In the genomic region with DNA sequence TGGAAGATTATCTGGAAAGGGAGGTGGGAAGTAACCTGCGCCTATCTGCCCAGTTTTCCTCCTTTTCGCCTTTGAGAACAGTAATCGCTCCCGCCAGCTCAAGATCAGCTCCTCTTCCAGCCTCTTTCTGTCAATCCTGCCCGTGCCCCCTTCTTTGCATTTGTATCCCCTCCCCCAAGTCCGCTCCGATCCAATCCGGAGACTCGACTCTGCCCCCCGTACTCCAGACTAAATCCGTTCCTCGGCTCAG, we compare ENCODE assay signal across 9 cellular contexts. TPM values are rescaled to one million over a fixed set of nuclear protein-coding genes. Genes with fewer than 3 reads are reported as not detected.
DNase-seq lines count a peak whose midpoint lies in the region; ATAC-seq, FAIRE-seq and TF ChIP-seq lines count a peak whose summit lies in the region.
"Had no signal": no experiment of that assay in that cellular context is flagged by ENCODE, and none has a peak within 500 bp of the region (broad histone marks: within the 10 kb centered on the region; RNA-seq: fewer than 3 reads in every experiment).

No MANE protein-coding gene starts in this region.

- intact Hi-C loops in activated CD4-positive, alpha-beta T cell treated with anti-CD3 and anti-CD28 coated beads, Interleukin-2, amount 10 ng/mL, durations not matched to agents 24 days and 14 days (cut with micrococcal nuclease) = loop anchor here (1.0 to 10.0 kb wide), 7 partner anchors 21 to 577 kb away; a partner anchor contains a TSS

- no peaks in the 10 kb centered on the region for H3K27me3 Mint-ChIP-seq in activated CD4-positive, alpha-beta T cell treated with anti-CD3 and anti-CD28 coated beads, Interleukin-2, amount 10 ng/mL, durations not matched to agents 24 days and 14 days
- no peaks in the 10 kb centered on the region for H3K27me3 Mint-ChIP-seq in activated naive CD8-positive, alpha-beta T cell

- no peaks in the 10 kb centered on the region for H3K79me2 ChIP-seq in keratinocyte (ENCODE audit: control insufficient read depth, insufficient read depth, low read length)

- H3K27ac ChIP-seq in keratinocyte (ENCODE audit: control insufficient read depth, insufficient read depth, low read length) (peak overlapping the region; percentile 98), suprapubic skin (peak overlapping the region; percentile 93)

- TF ChIP-seq EP300 in suprapubic skin (IDR thresholded peaks at IDR 0.05) = no peak

- H2AFZ ChIP-seq in keratinocyte (ENCODE audit: control insufficient read depth, low read length) = peak overlapping the region; percentile 90

- ATAC-seq in GM19023 (IDR thresholded peaks at IDR 0.05; ENCODE audit: unreplicated experiment) (no peak), HG02852 (IDR thresholded peaks at IDR 0.05; ENCODE audit: unreplicated experiment) (no peak), GM19455 (IDR thresholded peaks at IDR 0.05; ENCODE audit: unreplicated experiment) (no peak)

- no peak for TF ChIP-seq POLR2A in suprapubic skin (IDR thresholded peaks at IDR 0.05)

- H4K20me1 ChIP-seq in keratinocyte (ENCODE audit: control insufficient read depth, extremely low read depth, insufficient read depth, low read length) = no peaks in the 10 kb centered on the region

- H3K4me1 Mint-ChIP-seq in activated CD4-positive, alpha-beta T cell treated with anti-CD3 and anti-CD28 coated beads, Interleukin-2, amount 10 ng/mL, durations not matched to agents 24 days and 14 days = peaks cover 53% of the 10 kb centered on the region
- H3K4me1 Mint-ChIP-seq in activated naive CD8-positive, alpha-beta T cell (ENCODE audit: low read depth) = peaks cover 43% of the 10 kb centered on the region

- TF ChIP-seq CTCF in keratinocyte (optimal IDR thresholded peaks at IDR 0.05 in 1 of 3, IDR thresholded peaks at IDR 0.05 in 1 of 3, conservative IDR thresholded peaks at IDR 0.05 in 1 of 3; ENCODE audit: extremely low read depth in 1 of 3, insufficient read depth in 2 of 3, low read length in 3 of 3) = no peak
- no peak for TF ChIP-seq CTCF in suprapubic skin (IDR thresholded peaks at IDR 0.05)

- DNase-seq in activated CD4-positive, alpha-beta T cell treated with anti-CD3 and anti-CD28 coated beads, Interleukin-2, amount 10 ng/mL, durations not matched to agents 24 days and 14 days = no peak
- DNase-seq in activated CD4-positive, alpha-beta T cell treated with anti-CD3 and anti-CD28 coated beads, Interleukin-2, amount 50 U/mL, for 1 hour = no peak
- DNase-seq in keratinocyte (ENCODE audit: low read depth, low spot score) (no peak), suprapubic skin (ENCODE audit: low spot score in 2 of 2) (no peak)

- WGBS in suprapubic skin = 1% methylated on average over 12 of the region's 12 CpGs

- H3K27ac Mint-ChIP-seq in activated CD4-positive, alpha-beta T cell treated with anti-CD3 and anti-CD28 coated beads, Interleukin-2, amount 10 ng/mL, durations not matched to agents 24 days and 14 days = peak overlapping the region; percentile 96
- peak overlapping the region; percentile 96 for H3K27ac Mint-ChIP-seq in activated naive CD8-positive, alpha-beta T cell

- H3K27me3 ChIP-seq in keratinocyte (ENCODE audit: control insufficient read depth, extremely low read depth, insufficient read depth, low read length) (no peaks in the 10 kb centered on the region), suprapubic skin (no peaks in the 10 kb centered on the region)

- H3K4me2 ChIP-seq in keratinocyte (ENCODE audit: control insufficient read depth, extremely low read depth, insufficient read depth, low read depth, low read length) = peak overlapping the region; percentile 100

- H3K9me1 ChIP-seq in keratinocyte (ENCODE audit: control insufficient read depth, extremely low read depth, insufficient read depth, low read length) = no peaks in the 10 kb centered on the region

- no peaks in the 10 kb centered on the region for H3K9me3 ChIP-seq in keratinocyte (ENCODE audit: control insufficient read depth, low read depth, low read length)
- no peaks in the 10 kb centered on the region for H3K9me3 ChIP-seq in suprapubic skin

- FAIRE-seq in keratinocyte (lab: Jason Lieb, UNC) = peak; percentile 56

- H3K4me1 ChIP-seq in keratinocyte (ENCODE audit: control insufficient read depth, extremely low read depth, insufficient read depth, low read length) (peaks cover 26% of the 10 kb centered on the region), suprapubic skin (peaks cover 18% of the 10 kb centered on the region)

- H3K9me3 Mint-ChIP-seq in activated CD4-positive, alpha-beta T cell treated with anti-CD3 and anti-CD28 coated beads, Interleukin-2, amount 10 ng/mL, durations not matched to agents 24 days and 14 days = no peaks in the 10 kb centered on the region
- no peaks in the 10 kb centered on the region for H3K9me3 Mint-ChIP-seq in activated naive CD8-positive, alpha-beta T cell (ENCODE audit: low read depth)

- H3K9ac ChIP-seq in keratinocyte (ENCODE audit: control insufficient read depth, extremely low read depth, insufficient read depth, low read length) = peak overlapping the region; percentile 93

- H3K4me3 ChIP-seq in keratinocyte (ENCODE audit: control insufficient read depth in 2 of 3, extremely low read depth in 1 of 3, insufficient read depth in 2 of 3, low read depth in 1 of 3, low read length in 3 of 3) (peak overlapping the region; percentile 70 to 96 (median 81)), suprapubic skin (peak overlapping the region; percentile 62)

- dilution Hi-C loops in keratinocyte (cut with MboI; ENCODE audit: extremely low pct_ligation_motif_present, low sequenced_read_pairs) = no loop called here

- peak overlapping the region; percentile 94 for H3K4me3 Mint-ChIP-seq in activated CD4-positive, alpha-beta T cell treated with anti-CD3 and anti-CD28 coated beads, Interleukin-2, amount 10 ng/mL, durations not matched to agents 24 days and 14 days
- peak overlapping the region; percentile 95 for H3K4me3 Mint-ChIP-seq in activated naive CD8-positive, alpha-beta T cell

- H3K36me3 ChIP-seq in keratinocyte (ENCODE audit: control insufficient read depth in 2 of 2, extremely low read depth in 1 of 2, insufficient read depth in 2 of 2, low read length in 2 of 2) (no peaks in the 10 kb centered on the region), suprapubic skin (no peaks in the 10 kb centered on the region)

- H3K36me3 Mint-ChIP-seq in activated CD4-positive, alpha-beta T cell treated with anti-CD3 and anti-CD28 coated beads, Interleukin-2, amount 10 ng/mL, durations not matched to agents 24 days and 14 days (ENCODE audit: low read depth) = peaks cover 12% of the 10 kb centered on the region
- peaks cover 7% of the 10 kb centered on the region for H3K36me3 Mint-ChIP-seq in activated naive CD8-positive, alpha-beta T cell

RNA-seq across cellular contexts. Expression of a gene that starts 0.3 kb away (rescaled TPM):
- 36.3 and 41.0 TPM in 2 replicates for total RNA-seq in activated CD4-positive, alpha-beta T cell treated with anti-CD3 and anti-CD28 coated beads, Interleukin-2, amount 10 ng/mL, durations not matched to agents 24 days and 14 days
- 13.2 to 17.1 TPM (median 15.0 TPM) in 3 replicates for polyA plus RNA-seq in keratinocyte
- polyA plus RNA-seq in keratinocyte (2011; ENCODE audit: low read depth) = 3.4 TPM
- polyA plus RNA-seq in keratinocyte (2011; cell fraction: cytosol; rRNA removed) = 7.1 and 14.2 TPM in 2 replicates
- 21.7 and 25.9 TPM in 2 replicates for polyA plus RNA-seq in keratinocyte (2011; cell fraction: nucleus; rRNA removed)
- polyA plus RNA-seq in keratinocyte (2012; ENCODE audit: low replicate concordance) = 15.7 and 20.3 TPM in 2 replicates
- polyA minus RNA-seq in keratinocyte = 7.4 to 21.5 TPM (median 7.7 TPM) in 3 replicates
- polyA minus RNA-seq in keratinocyte (2011; cell fraction: cytosol; rRNA and poly(A)+ RNA removed) = 11.7 TPM
- polyA minus RNA-seq in keratinocyte (2011; cell fraction: nucleus; rRNA and poly(A)+ RNA removed) = 1.9 and 2.9 TPM in 2 replicates
- total RNA-seq in suprapubic skin = 10 to 100 TPM; 12.4 to 20.7 (median 17.0) TPM

RNA-seq across cellular contexts. Expression of a gene that starts 2.4 kb away (rescaled TPM):
- total RNA-seq in activated CD4-positive, alpha-beta T cell treated with anti-CD3 and anti-CD28 coated beads, Interleukin-2, amount 10 ng/mL, durations not matched to agents 24 days and 14 days = 0.56 TPM in 1 of 2 replicates, not detected in the other
- 3.4 to 7.4 TPM (median 5.5 TPM) in 3 replicates for polyA plus RNA-seq in keratinocyte
- polyA plus RNA-seq in keratinocyte (2011; ENCODE audit: low read depth) = not detected
- polyA plus RNA-seq in keratinocyte (2011; cell fraction: cytosol; rRNA removed) = 2.2 and 6.2 TPM in 2 replicates
- 0.76 and 3.1 TPM in 2 replicates for polyA plus RNA-seq in keratinocyte (2011; cell fraction: nucleus; rRNA removed)
- 2.2 and 15.4 TPM in 2 replicates for polyA plus RNA-seq in keratinocyte (2012; ENCODE audit: low replicate concordance)
- 2.4 to 8.9 TPM (median 5.7 TPM) in 3 replicates for polyA minus RNA-seq in keratinocyte
- polyA minus RNA-seq in keratinocyte (2011; cell fraction: cytosol; rRNA and poly(A)+ RNA removed) = not detected
- polyA minus RNA-seq in keratinocyte (2011; cell fraction: nucleus; rRNA and poly(A)+ RNA removed) = 3.2 TPM in 1 of 2 replicates, not detected in the other
- 10 to 100 TPM in 2 of 4 donors, 1 to 10 TPM in 2; 4.8 to 15.1 (median 9.9) TPM for total RNA-seq in suprapubic skin
- total RNA-seq: lung microvascular endothelial cell had no signal

RNA-seq across cellular contexts. Expression of a gene that starts 21.3 kb away (rescaled TPM):
- 88.9 and 94.4 TPM in 2 replicates for total RNA-seq in activated CD4-positive, alpha-beta T cell treated with anti-CD3 and anti-CD28 coated beads, Interleukin-2, amount 10 ng/mL, durations not matched to agents 24 days and 14 days
- 31.6 to 57.0 TPM (median 41.0 TPM) in 3 replicates for polyA plus RNA-seq in keratinocyte
- polyA plus RNA-seq in keratinocyte (2011; ENCODE audit: low read depth) = 7.2 TPM
- 27.7 and 50.2 TPM in 2 replicates for polyA plus RNA-seq in keratinocyte (2011; cell fraction: cytosol; rRNA removed)
- 39.8 and 58.0 TPM in 2 replicates for polyA plus RNA-seq in keratinocyte (2011; cell fraction: nucleus; rRNA removed)
- polyA plus RNA-seq in keratinocyte (2012; ENCODE audit: low replicate concordance) = 27.9 and 71.5 TPM in 2 replicates
- polyA minus RNA-seq in keratinocyte = 40.5 to 110 TPM (median 61.5 TPM) in 3 replicates
- polyA minus RNA-seq in keratinocyte (2011; cell fraction: cytosol; rRNA and poly(A)+ RNA removed) = 56.8 TPM
- 23.4 and 25.2 TPM in 2 replicates for polyA minus RNA-seq in keratinocyte (2011; cell fraction: nucleus; rRNA and poly(A)+ RNA removed)
- 10 to 100 TPM; 31.5 to 51.2 (median 37.6) TPM for total RNA-seq in suprapubic skin

RNA-seq across cellular contexts. Expression of a gene that starts 26.7 kb away (rescaled TPM):
- total RNA-seq in activated CD4-positive, alpha-beta T cell treated with anti-CD3 and anti-CD28 coated beads, Interleukin-2, amount 10 ng/mL, durations not matched to agents 24 days and 14 days = 268 and 273 TPM in 2 replicates
- polyA plus RNA-seq in keratinocyte = 54.5 to 129 TPM (median 93.4 TPM) in 3 replicates
- 9.3 TPM for polyA plus RNA-seq in keratinocyte (2011; ENCODE audit: low read depth)
- 83.2 and 87.4 TPM in 2 replicates for polyA plus RNA-seq in keratinocyte (2011; cell fraction: cytosol; rRNA removed)
- polyA plus RNA-seq in keratinocyte (2011; cell fraction: nucleus; rRNA removed) = 62.4 and 70.6 TPM in 2 replicates
- 33.5 and 73.1 TPM in 2 replicates for polyA plus RNA-seq in keratinocyte (2012; ENCODE audit: low replicate concordance)
- 94.9 to 233 TPM (median 101 TPM) in 3 replicates for polyA minus RNA-seq in keratinocyte
- 82.5 TPM for polyA minus RNA-seq in keratinocyte (2011; cell fraction: cytosol; rRNA and poly(A)+ RNA removed)
- polyA minus RNA-seq in keratinocyte (2011; cell fraction: nucleus; rRNA and poly(A)+ RNA removed) = 42.8 and 63.6 TPM in 2 replicates
- total RNA-seq in suprapubic skin = 10 to 100 TPM; 49.6 to 52.2 (median 51.0) TPM

RNA-seq across cellular contexts. Expression of a gene that starts 27.4 kb away (rescaled TPM):
- 8.6 and 9.4 TPM in 2 replicates for total RNA-seq in activated CD4-positive, alpha-beta T cell treated with anti-CD3 and anti-CD28 coated beads, Interleukin-2, amount 10 ng/mL, durations not matched to agents 24 days and 14 days
- 1.4 to 2.8 TPM (median 1.4 TPM) in 3 replicates for polyA plus RNA-seq in keratinocyte
- 1.4 TPM for polyA plus RNA-seq in keratinocyte (2011; ENCODE audit: low read depth)
- polyA plus RNA-seq in keratinocyte (2011; cell fraction: cytosol; rRNA removed) = 1.8 and 2.4 TPM in 2 replicates
- polyA plus RNA-seq in keratinocyte (2011; cell fraction: nucleus; rRNA removed) = 5.0 and 6.9 TPM in 2 replicates
- polyA plus RNA-seq in keratinocyte (2012; ENCODE audit: low replicate concordance) = 3.2 and 3.6 TPM in 2 replicates
- polyA minus RNA-seq in keratinocyte = 1.1 to 8.8 TPM (median 1.8 TPM) in 3 replicates
- 2.7 TPM for polyA minus RNA-seq in keratinocyte (2011; cell fraction: cytosol; rRNA and poly(A)+ RNA removed)
- 1.5 and 3.3 TPM in 2 replicates for polyA minus RNA-seq in keratinocyte (2011; cell fraction: nucleus; rRNA and poly(A)+ RNA removed)
- 1 to 10 TPM; 3.8 to 9.9 (median 5.4) TPM for total RNA-seq in suprapubic skin
